ENCODE assay signal across 8 cellular contexts in genomic region chr14:94080606-94081385, GRCh38.
DNase-seq lines count a peak whose midpoint lies in the region; ATAC-seq lines count a peak whose summit lies in the region.

DDX24 (minus strand) TSS chr14:94081202; CDS start chr14:94079742, 1,460 bp downstream.
IFI27L1 (plus strand) TSS chr14:94081310; CDS start chr14:94096938, 15,628 bp downstream.

- DNase-seq in Ammon's horn (ENCODE audit: low spot score): peak; percentile 98
- DNase-seq in GM19238 (ENCODE audit: insufficient read length, low spot score): peak; percentile 94
- DNase-seq in NCI-H524 (lab: John Stamatoyannopoulos, UW): peak; percentile 94 to 99
- DNase-seq in activated CD4-positive, alpha-beta T cell treated with anti-CD3 and anti-CD28 coated beads for 4 hours: peak; percentile 95 to 96
- DNase-seq in kidney tubule cell (ENCODE audit: low spot score): peak; percentile 94
- DNase-seq in stimulated activated CD4-positive, alpha-beta T cell treated with anti-CD3 and anti-CD28 coated beads, Interleukin-1b, Interleukin-23, amount 100 ng/mL, for 24 hours (ENCODE audit: low read depth in 4 of 4, low spot score in 1 of 4): peak; percentile 87 to 95 (median 90)

- peak; percentile 97 for ATAC-seq in HG03442 (IDR thresholded peaks at IDR 0.05; ENCODE audit: unreplicated experiment)

- peak within 1 kb of the TSS; percentile 70 for H3K27ac ChIP-seq in cingulate gyrus (ENCODE audit: low read depth, low read length)

Comparison
In these comparisons a context has a peak if more than half of its experiments do, and no peak if none do; other contexts are left out.
1. Peak in every context shown above with its lines: DNase-seq, ATAC-seq and H3K27ac ChIP-seq.